ENCODE assay signal across 1 cellular context in the genomic region with DNA sequence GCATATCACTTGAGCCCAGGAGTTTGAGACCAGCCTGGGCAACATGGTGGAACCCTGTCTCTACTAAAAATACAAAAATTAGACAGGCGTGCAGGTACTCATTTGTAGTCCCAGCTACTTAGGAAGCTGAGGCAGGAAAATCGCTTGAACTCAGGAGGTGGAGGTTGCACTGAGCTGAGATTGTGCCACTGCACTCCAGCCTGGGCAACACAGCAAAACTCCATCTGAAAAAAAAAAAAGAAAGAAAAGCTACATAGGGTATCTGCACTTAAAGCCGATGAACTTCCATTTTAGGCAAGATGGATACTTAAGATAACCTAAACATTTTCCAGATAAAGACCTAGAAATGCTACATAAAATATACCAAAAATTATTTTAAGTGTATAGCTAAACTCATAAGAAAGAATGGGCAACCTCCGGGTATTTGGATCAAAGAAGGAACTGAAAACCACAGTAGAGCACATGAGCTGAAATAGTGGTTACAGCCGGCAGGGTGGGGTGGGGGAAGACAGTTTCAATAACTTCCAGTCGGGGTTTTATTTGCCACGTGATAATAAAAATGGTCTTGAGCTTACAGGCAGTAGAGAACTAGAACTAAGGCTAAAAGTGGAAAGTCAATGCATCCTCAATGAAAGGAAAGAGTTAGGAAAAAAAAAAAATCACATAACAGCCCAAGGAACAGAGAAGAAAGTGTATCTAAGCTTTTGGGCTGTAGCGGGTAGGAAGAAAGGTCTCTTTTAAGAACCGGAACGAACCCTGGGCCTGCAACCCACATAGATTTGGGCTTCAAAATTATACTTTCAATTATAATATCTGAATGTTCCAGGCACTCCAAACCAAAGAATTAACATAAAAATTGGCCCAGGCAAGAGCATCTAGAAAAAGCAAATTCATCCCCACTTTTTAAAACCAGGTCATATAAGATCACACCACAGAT.
TF ChIP-seq lines count a peak whose summit lies in the region.

No MANE protein-coding gene starts in this region.

TF ChIP-seq in GM12878, 131 proteins besides CTCF, POLR2A, EP300 and RAD21 (continued from another document and continues in another):
- TF ChIP-seq RELB (IDR thresholded peaks at IDR 0.05; ENCODE audit: low read depth) (peak; percentile 77), HSF1 (IDR thresholded peaks at IDR 0.05; ENCODE audit: low read depth, low read length) (no peak), CHD2 (IDR thresholded peaks at IDR 0.05; ENCODE audit: borderline replicate concordance, low read depth, low read length) (peak; percentile 29; the same call in 1 of the 2 replicates), CBX5 (IDR thresholded peaks at IDR 0.05; ENCODE audit: low read depth) (no peak), ETV6 (conservative IDR thresholded peaks at IDR 0.05 in 1 of 2, IDR thresholded peaks at IDR 0.05 in 1 of 2; ENCODE audit: borderline replicate concordance in 1 of 2, low read depth in 1 of 2) (peak in 1 of 2 experiments; percentile 77; a peak in 2 of 4 replicates), NBN (IDR thresholded peaks at IDR 0.05) (peak; percentile 77), IRF4 (IDR thresholded peaks at IDR 0.05; ENCODE audit: low read depth, low read length) (peak; percentile 86; the same call in 1 of the 2 replicates), IKZF1 (conservative IDR thresholded peaks at IDR 0.05) (peak; percentile 75), HCFC1 (IDR thresholded peaks at IDR 0.05; ENCODE audit: low read length) (no peak), ZNF384 (IDR thresholded peaks at IDR 0.05; ENCODE audit: borderline replicate concordance, low read depth, low read length) (no peak), KLF5 (IDR thresholded peaks at IDR 0.05; ENCODE audit: partially characterized antibody) (no peak), ATF2 (IDR thresholded peaks at IDR 0.05; ENCODE audit: low read length) (peak; percentile 78), SIN3A (IDR thresholded peaks at IDR 0.05; ENCODE audit: low read depth, low read length) (no peak), ZBTB40 (IDR thresholded peaks at IDR 0.05; ENCODE audit: borderline replicate concordance) (no peak), SMAD5 (IDR thresholded peaks at IDR 0.05; ENCODE audit: low read depth) (no peak), EZH2 (IDR thresholded peaks at IDR 0.05; ENCODE audit: borderline replicate concordance, control insufficient read depth, low read depth, low read length) (no peak), CREB1 (IDR thresholded peaks at IDR 0.05; ENCODE audit: low read depth) (0 out of 2 replicates have a peak, but pooled peaks have one; percentile 37), JUND (IDR thresholded peaks at IDR 0.05; ENCODE audit: low read depth, low read length) (no peak), SREBF2 (IDR thresholded peaks at IDR 0.05; ENCODE audit: low read length) (no peak), HDAC2 (IDR thresholded peaks at IDR 0.05) (no peak), BACH1 (IDR thresholded peaks at IDR 0.05; ENCODE audit: borderline replicate concordance) (no peak), RB1 (IDR thresholded peaks at IDR 0.05; ENCODE audit: borderline replicate concordance) (no peak), ZNF24 (IDR thresholded peaks at IDR 0.05) (no peak), RFX5 (IDR thresholded peaks at IDR 0.05; ENCODE audit: low read depth, low read length) (no peak), EGR1 (IDR thresholded peaks at IDR 0.05; ENCODE audit: borderline replicate concordance in 1 of 2, low read depth in 2 of 2, low read length in 2 of 2) (no peak)
- TF ChIP-seq, protein P1, sequence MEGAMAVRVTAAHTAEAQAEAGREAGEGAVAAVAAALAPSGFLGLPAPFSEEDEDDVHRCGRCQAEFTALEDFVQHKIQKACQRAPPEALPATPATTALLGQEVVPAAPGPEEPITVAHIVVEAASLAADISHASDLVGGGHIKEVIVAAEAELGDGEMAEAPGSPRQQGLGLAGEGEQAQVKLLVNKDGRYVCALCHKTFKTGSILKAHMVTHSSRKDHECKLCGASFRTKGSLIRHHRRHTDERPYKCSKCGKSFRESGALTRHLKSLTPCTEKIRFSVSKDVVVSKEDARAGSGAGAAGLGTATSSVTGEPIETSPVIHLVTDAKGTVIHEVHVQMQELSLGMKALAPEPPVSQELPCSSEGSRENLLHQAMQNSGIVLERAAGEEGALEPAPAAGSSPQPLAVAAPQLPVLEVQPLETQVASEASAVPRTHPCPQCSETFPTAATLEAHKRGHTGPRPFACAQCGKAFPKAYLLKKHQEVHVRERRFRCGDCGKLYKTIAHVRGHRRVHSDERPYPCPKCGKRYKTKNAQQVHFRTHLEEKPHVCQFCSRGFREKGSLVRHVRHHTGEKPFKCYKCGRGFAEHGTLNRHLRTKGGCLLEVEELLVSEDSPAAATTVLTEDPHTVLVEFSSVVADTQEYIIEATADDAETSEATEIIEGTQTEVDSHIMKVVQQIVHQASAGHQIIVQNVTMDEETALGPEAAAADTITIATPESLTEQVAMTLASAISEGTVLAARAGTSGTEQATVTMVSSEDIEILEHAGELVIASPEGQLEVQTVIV (IDR thresholded peaks at IDR 0.05; ENCODE audit: borderline replicate concordance, partially characterized antibody) = no peak
- TF ChIP-seq, protein P2, sequence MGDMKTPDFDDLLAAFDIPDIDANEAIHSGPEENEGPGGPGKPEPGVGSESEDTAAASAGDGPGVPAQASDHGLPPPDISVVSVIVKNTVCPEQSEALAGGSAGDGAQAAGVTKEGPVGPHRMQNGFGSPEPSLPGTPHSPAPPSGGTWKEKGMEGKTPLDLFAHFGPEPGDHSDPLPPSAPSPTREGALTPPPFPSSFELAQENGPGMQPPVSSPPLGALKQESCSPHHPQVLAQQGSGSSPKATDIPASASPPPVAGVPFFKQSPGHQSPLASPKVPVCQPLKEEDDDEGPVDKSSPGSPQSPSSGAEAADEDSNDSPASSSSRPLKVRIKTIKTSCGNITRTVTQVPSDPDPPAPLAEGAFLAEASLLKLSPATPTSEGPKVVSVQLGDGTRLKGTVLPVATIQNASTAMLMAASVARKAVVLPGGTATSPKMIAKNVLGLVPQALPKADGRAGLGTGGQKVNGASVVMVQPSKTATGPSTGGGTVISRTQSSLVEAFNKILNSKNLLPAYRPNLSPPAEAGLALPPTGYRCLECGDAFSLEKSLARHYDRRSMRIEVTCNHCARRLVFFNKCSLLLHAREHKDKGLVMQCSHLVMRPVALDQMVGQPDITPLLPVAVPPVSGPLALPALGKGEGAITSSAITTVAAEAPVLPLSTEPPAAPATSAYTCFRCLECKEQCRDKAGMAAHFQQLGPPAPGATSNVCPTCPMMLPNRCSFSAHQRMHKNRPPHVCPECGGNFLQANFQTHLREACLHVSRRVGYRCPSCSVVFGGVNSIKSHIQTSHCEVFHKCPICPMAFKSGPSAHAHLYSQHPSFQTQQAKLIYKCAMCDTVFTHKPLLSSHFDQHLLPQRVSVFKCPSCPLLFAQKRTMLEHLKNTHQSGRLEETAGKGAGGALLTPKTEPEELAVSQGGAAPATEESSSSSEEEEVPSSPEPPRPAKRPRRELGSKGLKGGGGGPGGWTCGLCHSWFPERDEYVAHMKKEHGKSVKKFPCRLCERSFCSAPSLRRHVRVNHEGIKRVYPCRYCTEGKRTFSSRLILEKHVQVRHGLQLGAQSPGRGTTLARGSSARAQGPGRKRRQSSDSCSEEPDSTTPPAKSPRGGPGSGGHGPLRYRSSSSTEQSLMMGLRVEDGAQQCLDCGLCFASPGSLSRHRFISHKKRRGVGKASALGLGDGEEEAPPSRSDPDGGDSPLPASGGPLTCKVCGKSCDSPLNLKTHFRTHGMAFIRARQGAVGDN (IDR thresholded peaks at IDR 0.05) = no peak
- TF ChIP-seq, protein P3, sequence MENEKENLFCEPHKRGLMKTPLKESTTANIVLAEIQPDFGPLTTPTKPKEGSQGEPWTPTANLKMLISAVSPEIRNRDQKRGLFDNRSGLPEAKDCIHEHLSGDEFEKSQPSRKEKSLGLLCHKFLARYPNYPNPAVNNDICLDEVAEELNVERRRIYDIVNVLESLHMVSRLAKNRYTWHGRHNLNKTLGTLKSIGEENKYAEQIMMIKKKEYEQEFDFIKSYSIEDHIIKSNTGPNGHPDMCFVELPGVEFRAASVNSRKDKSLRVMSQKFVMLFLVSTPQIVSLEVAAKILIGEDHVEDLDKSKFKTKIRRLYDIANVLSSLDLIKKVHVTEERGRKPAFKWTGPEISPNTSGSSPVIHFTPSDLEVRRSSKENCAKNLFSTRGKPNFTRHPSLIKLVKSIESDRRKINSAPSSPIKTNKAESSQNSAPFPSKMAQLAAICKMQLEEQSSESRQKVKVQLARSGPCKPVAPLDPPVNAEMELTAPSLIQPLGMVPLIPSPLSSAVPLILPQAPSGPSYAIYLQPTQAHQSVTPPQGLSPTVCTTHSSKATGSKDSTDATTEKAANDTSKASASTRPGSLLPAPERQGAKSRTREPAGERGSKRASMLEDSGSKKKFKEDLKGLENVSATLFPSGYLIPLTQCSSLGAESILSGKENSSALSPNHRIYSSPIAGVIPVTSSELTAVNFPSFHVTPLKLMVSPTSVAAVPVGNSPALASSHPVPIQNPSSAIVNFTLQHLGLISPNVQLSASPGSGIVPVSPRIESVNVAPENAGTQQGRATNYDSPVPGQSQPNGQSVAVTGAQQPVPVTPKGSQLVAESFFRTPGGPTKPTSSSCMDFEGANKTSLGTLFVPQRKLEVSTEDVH (IDR thresholded peaks at IDR 0.05; ENCODE audit: low read depth, partially characterized antibody) = no peak
- TF ChIP-seq, protein P4, sequence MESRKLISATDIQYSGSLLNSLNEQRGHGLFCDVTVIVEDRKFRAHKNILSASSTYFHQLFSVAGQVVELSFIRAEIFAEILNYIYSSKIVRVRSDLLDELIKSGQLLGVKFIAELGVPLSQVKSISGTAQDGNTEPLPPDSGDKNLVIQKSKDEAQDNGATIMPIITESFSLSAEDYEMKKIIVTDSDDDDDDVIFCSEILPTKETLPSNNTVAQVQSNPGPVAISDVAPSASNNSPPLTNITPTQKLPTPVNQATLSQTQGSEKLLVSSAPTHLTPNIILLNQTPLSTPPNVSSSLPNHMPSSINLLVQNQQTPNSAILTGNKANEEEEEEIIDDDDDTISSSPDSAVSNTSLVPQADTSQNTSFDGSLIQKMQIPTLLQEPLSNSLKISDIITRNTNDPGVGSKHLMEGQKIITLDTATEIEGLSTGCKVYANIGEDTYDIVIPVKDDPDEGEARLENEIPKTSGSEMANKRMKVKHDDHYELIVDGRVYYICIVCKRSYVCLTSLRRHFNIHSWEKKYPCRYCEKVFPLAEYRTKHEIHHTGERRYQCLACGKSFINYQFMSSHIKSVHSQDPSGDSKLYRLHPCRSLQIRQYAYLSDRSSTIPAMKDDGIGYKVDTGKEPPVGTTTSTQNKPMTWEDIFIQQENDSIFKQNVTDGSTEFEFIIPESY (IDR thresholded peaks at IDR 0.05) = no peak
